24 cellular contexts compared by ENCODE assay signal in the genomic region with DNA sequence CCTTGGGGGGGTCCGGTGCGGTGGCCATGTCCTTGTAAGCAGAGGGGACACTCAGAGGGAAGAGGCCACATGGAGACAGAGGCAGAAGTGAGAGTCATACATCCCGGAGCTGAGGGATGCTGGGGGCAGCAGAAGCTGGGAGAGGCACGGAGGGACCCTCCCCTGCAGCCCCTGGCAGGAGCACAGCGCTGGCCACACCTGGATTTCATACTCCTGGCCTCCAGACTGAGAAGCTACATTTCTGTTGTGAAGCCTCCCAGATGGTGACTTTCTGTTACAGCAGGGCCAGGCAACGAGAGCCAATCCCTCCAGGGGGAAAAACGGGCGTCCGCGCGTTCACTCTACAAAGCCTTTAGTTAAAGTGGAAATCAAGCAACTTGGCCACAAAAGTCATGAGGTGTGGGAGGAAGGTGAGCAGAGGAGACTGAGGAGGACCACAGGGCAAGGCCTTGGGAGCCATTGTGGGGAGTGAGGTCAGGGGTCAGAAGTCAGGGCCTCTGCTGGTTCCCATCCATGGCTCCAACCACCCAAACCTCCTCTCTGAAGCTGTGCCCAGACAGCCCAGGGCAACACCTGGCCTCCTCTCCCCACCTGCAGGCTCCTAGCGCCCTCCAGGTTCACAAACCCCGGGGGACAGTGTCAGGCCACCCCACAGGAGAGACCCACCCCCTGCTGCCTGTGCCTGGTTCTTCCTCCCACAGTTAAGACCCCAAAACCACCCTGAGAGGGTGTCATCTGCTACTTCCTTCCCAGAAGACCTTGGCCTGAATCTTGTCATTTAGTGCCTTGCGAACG. TPM values are rescaled to one million over a fixed set of nuclear protein-coding genes. Genes with fewer than 3 reads are reported as not detected.
DNase-seq lines count a peak whose midpoint lies in the region; ATAC-seq, FAIRE-seq and TF ChIP-seq lines count a peak whose summit lies in the region.
"Had no signal": no experiment of that assay in that cellular context is flagged by ENCODE, and none has a peak within 500 bp of the region (broad histone marks: within the 10 kb centered on the region; RNA-seq: fewer than 3 reads in every experiment).

No MANE protein-coding gene starts in this region.

- H3K9me3 ChIP-seq in KOPT-K1 (ENCODE audit: insufficient read depth, low read length, poor library complexity, severe bottlenecking) (peaks cover 9% of the 10 kb centered on the region), kidney (ENCODE audit: control insufficient read depth in 1 of 2, low read length in 2 of 2) (no peaks in the 10 kb centered on the region)
- no peaks in the 10 kb centered on the region for H3K9me3 ChIP-seq in CD8-positive, alpha-beta memory T cell (ENCODE audit: low read length)
- H3K9me3 ChIP-seq: MG63 had no signal

- H3K4me3 ChIP-seq in kidney (ENCODE audit: low read length in 2 of 2) = no peak overlapping the region
- no peak overlapping the region for H3K4me3 ChIP-seq in CD8-positive, alpha-beta memory T cell (ENCODE audit: low read length)
- H3K4me3 ChIP-seq: MG63 had no signal

- no peaks in the 10 kb centered on the region for H3K27me3 ChIP-seq in CD8-positive, alpha-beta memory T cell (ENCODE audit: insufficient read depth, low read length, poor library complexity, severe bottlenecking)
- H3K27me3 ChIP-seq: MG63 had no signal

- H3K27ac Mint-ChIP-seq in activated naive CD8-positive, alpha-beta T cell treated with anti-CD3 and anti-CD28 coated beads for 36 hours = peak overlapping the region; percentile 59
- H3K27ac Mint-ChIP-seq in activated naive CD8-positive, alpha-beta T cell treated with anti-CD3 and anti-CD28 coated beads, Interleukin-2, amount 50 U/mL, for 24 hours = no peak overlapping the region
- H3K27ac Mint-ChIP-seq in glutamatergic neuron (ENCODE audit: unreplicated experiment) = peak overlapping the region; percentile 55
- no peak overlapping the region for H3K27ac Mint-ChIP-seq in type B pancreatic cell
- peak overlapping the region in 2 of 8 donors; percentile 13 to 47 for H3K27ac Mint-ChIP-seq in CD8-positive, alpha-beta memory T cell

- H3K9me3 Mint-ChIP-seq in activated naive CD8-positive, alpha-beta T cell treated with anti-CD3 and anti-CD28 coated beads for 36 hours = no peaks in the 10 kb centered on the region
- H3K9me3 Mint-ChIP-seq in activated naive CD8-positive, alpha-beta T cell treated with anti-CD3 and anti-CD28 coated beads, Interleukin-2, amount 50 U/mL, for 24 hours = peaks cover 3% of the 10 kb centered on the region
- H3K9me3 Mint-ChIP-seq in glutamatergic neuron (ENCODE audit: unreplicated experiment) (peaks cover 15% of the 10 kb centered on the region), type B pancreatic cell (no peaks in the 10 kb centered on the region)
- peaks cover 0 to 4% (median under 1%) of the 10 kb centered on the region in 5 donors for H3K9me3 Mint-ChIP-seq in CD8-positive, alpha-beta memory T cell
- H3K9me3 Mint-ChIP-seq: CD4-positive, alpha-beta T cell had no signal

- TF ChIP-seq CTCF in glutamatergic neuron (IDR thresholded peaks at IDR 0.05; ENCODE audit: partially characterized antibody, unreplicated experiment) (no peak), type B pancreatic cell (conservative IDR thresholded peaks at IDR 0.05) (no peak), kidney (IDR thresholded peaks at IDR 0.05; ENCODE audit: borderline replicate concordance, extremely low read depth, insufficient read depth) (no peak)

- H3K4me1 Mint-ChIP-seq in activated naive CD8-positive, alpha-beta T cell treated with anti-CD3 and anti-CD28 coated beads for 36 hours = peaks cover 30% of the 10 kb centered on the region
- peaks cover 42% of the 10 kb centered on the region for H3K4me1 Mint-ChIP-seq in activated naive CD8-positive, alpha-beta T cell treated with anti-CD3 and anti-CD28 coated beads, Interleukin-2, amount 50 U/mL, for 24 hours
- H3K4me1 Mint-ChIP-seq in glutamatergic neuron (ENCODE audit: low read depth, unreplicated experiment) (peaks cover 19% of the 10 kb centered on the region), type B pancreatic cell (ENCODE audit: unreplicated experiment) (peaks cover 15% of the 10 kb centered on the region)
- H3K4me1 Mint-ChIP-seq in CD8-positive, alpha-beta memory T cell = peaks cover 37 to 44% (median 43%) of the 10 kb centered on the region in 3 donors

- H3K27me3 Mint-ChIP-seq in activated naive CD8-positive, alpha-beta T cell treated with anti-CD3 and anti-CD28 coated beads for 36 hours = no peaks in the 10 kb centered on the region
- no peaks in the 10 kb centered on the region for H3K27me3 Mint-ChIP-seq in activated naive CD8-positive, alpha-beta T cell treated with anti-CD3 and anti-CD28 coated beads, Interleukin-2, amount 50 U/mL, for 24 hours
- H3K27me3 Mint-ChIP-seq in glutamatergic neuron (ENCODE audit: unreplicated experiment) (peaks cover 21% of the 10 kb centered on the region), type B pancreatic cell (peaks cover 29% of the 10 kb centered on the region)
- H3K27me3 Mint-ChIP-seq in CD8-positive, alpha-beta memory T cell = no peaks in the 10 kb centered on the region
- H3K27me3 Mint-ChIP-seq: CD4-positive, alpha-beta T cell had no signal

- no peak for FAIRE-seq in kidney (lab: Jason Lieb, UNC)
- FAIRE-seq: A204.1, GM12891, GM18507, HTR-8/SVneo had no signal

- no peak overlapping the region for H3K9ac ChIP-seq in kidney (ENCODE audit: low read length in 2 of 2)

- POLR2A ChIA-PET in CD8-positive, alpha-beta memory T cell (lab: Charles Lee) = no interaction called here

- CTCF ChIA-PET in CD8-positive, alpha-beta memory T cell (lab: Charles Lee) = interaction anchor here (1.1 kb wide), 1 partner anchor 133 kb away, joined by 3 read pairs; no protein-coding TSS in a partner anchor

- ATAC-seq in activated naive CD8-positive, alpha-beta T cell treated with anti-CD3 and anti-CD28 coated beads, Interleukin-2, amount 50 U/mL, for 24 hours = no peak
- ATAC-seq: HCT116 had no signal

- no peak for DNase-seq in activated naive CD8-positive, alpha-beta T cell treated with anti-CD3 and anti-CD28 coated beads for 36 hours
- DNase-seq in activated naive CD8-positive, alpha-beta T cell treated with anti-CD3 and anti-CD28 coated beads, Interleukin-2, amount 50 U/mL, for 24 hours = no peak
- DNase-seq in glutamatergic neuron (no peak), type B pancreatic cell (ENCODE audit: extremely low spot score, unreplicated experiment) (peak; percentile 57), kidney (no peak), NCI-H748 (lab: John Stamatoyannopoulos, UW; ENCODE audit: unreplicated experiment) (no peak)
- DNase-seq in CD8-positive, alpha-beta memory T cell = no peak
- DNase-seq: CD4-positive, alpha-beta T cell; DMS53; GOT3; IMR-90; Karpas-422; MG63; NCI-H1048; NCI-H1436; NCI-H2029; NCI-H345; NCI-H524 treated with DMSO at 0.1 percent for 48 hours had no signal

- peaks cover 0 to 4% of the 10 kb centered on the region in 2 donors for H3K4me1 ChIP-seq in kidney (ENCODE audit: control insufficient read depth in 1 of 2, insufficient read depth in 1 of 2, low read depth in 1 of 2, low read length in 2 of 2)
- H3K4me1 ChIP-seq in CD8-positive, alpha-beta memory T cell (ENCODE audit: insufficient read depth, low read length) = peaks cover 42% of the 10 kb centered on the region

- H3K36me3 ChIP-seq in KOPT-K1 (ENCODE audit: insufficient read depth, low read length) (no peaks in the 10 kb centered on the region), kidney (ENCODE audit: control insufficient read depth in 1 of 2, insufficient read depth in 2 of 2, low read length in 2 of 2) (no peaks in the 10 kb centered on the region)
- H3K36me3 ChIP-seq in CD8-positive, alpha-beta memory T cell (ENCODE audit: insufficient read depth, low read length) = no peaks in the 10 kb centered on the region
- H3K36me3 ChIP-seq: MG63 had no signal

- H3K27ac ChIP-seq in KOPT-K1 (ENCODE audit: low read depth, low read length, poor library complexity, severe bottlenecking) (peak overlapping the region; percentile 42), kidney (ENCODE audit: low read depth in 2 of 2, low read length in 2 of 2) (no peak overlapping the region)
- no peak overlapping the region for H3K27ac ChIP-seq in CD8-positive, alpha-beta memory T cell (ENCODE audit: low read depth, low read length)

- no peaks in the 10 kb centered on the region for H3K36me3 Mint-ChIP-seq in activated naive CD8-positive, alpha-beta T cell treated with anti-CD3 and anti-CD28 coated beads for 36 hours
- peaks cover 3% of the 10 kb centered on the region for H3K36me3 Mint-ChIP-seq in activated naive CD8-positive, alpha-beta T cell treated with anti-CD3 and anti-CD28 coated beads, Interleukin-2, amount 50 U/mL, for 24 hours (ENCODE audit: low read depth)
- H3K36me3 Mint-ChIP-seq in glutamatergic neuron (ENCODE audit: unreplicated experiment) = peaks cover 10% of the 10 kb centered on the region
- H3K36me3 Mint-ChIP-seq in type B pancreatic cell = no peaks in the 10 kb centered on the region
- H3K36me3 Mint-ChIP-seq in CD8-positive, alpha-beta memory T cell = peaks cover 0 to 3% (median 0%) of the 10 kb centered on the region in 3 donors

- no peak overlapping the region for H3K4me3 Mint-ChIP-seq in activated naive CD8-positive, alpha-beta T cell treated with anti-CD3 and anti-CD28 coated beads for 36 hours
- H3K4me3 Mint-ChIP-seq in activated naive CD8-positive, alpha-beta T cell treated with anti-CD3 and anti-CD28 coated beads, Interleukin-2, amount 50 U/mL, for 24 hours = no peak overlapping the region
- H3K4me3 Mint-ChIP-seq in glutamatergic neuron (ENCODE audit: unreplicated experiment) (no peak overlapping the region), type B pancreatic cell (no peak overlapping the region)
- peak overlapping the region in 1 of 7 donors; percentile 56 for H3K4me3 Mint-ChIP-seq in CD8-positive, alpha-beta memory T cell
- H3K4me3 Mint-ChIP-seq: CD4-positive, alpha-beta T cell had no signal

- intact Hi-C loops in kidney (cut with DNase I) = no loop called here

RNA-seq across cellular contexts. Expression of a gene that starts 4.5 kb away (rescaled TPM):
- total RNA-seq in activated naive CD8-positive, alpha-beta T cell treated with anti-CD3 and anti-CD28 coated beads for 36 hours = 10 to 100 TPM; 41.2 to 45.9 TPM
- total RNA-seq in glutamatergic neuron (ENCODE audit: unreplicated experiment) (82.6 TPM), type B pancreatic cell (ENCODE audit: low replicate concordance) (14.5 and 34.0 TPM in 2 replicates), kidney (61.2 TPM)
- polyA plus RNA-seq in kidney (ENCODE audit: insufficient read depth, low read depth, low replicate concordance) = 15.1 TPM
- 10 to 100 TPM; 59.5 to 60.0 TPM for total RNA-seq in CD8-positive, alpha-beta memory T cell
- 196 TPM for polyA plus RNA-seq in CD8-positive, alpha-beta memory T cell

Comparison
In these comparisons a context has a peak if more than half of its experiments do, and no peak if none do; other contexts are left out.
1. H3K27ac Mint-ChIP-seq: peak in activated naive CD8-positive, alpha-beta T cell treated with anti-CD3 and anti-CD28 coated beads for 36 hours (single experiment) and glutamatergic neuron (single experiment); none in activated naive CD8-positive, alpha-beta T cell treated with anti-CD3 and anti-CD28 coated beads, Interleukin-2, amount 50 U/mL, for 24 hours (single experiment) and type B pancreatic cell (single experiment).